In genomic region chr12:64837427-64837826, GRCh38 we compare ENCODE assay signal across 23 cellular contexts.
"Had no signal": no experiment of that assay in that cellular context is flagged by ENCODE, and none has a peak within 500 bp of the region (broad histone marks: within the 10 kb centered on the region; RNA-seq: fewer than 3 reads in every experiment).

No MANE protein-coding gene starts in this region.

- DNase-seq: KBM-7, MG63, NCI-H1092, NCI-H1105 treated with DMSO at 0.1 percent for 48 hours, NCI-H1417 treated with DMSO at 0.1 percent for 48 hours, NCI-H146, NCI-H1694 treated with DMSO at 0.1 percent for 48 hours, NCI-H1930, NCI-H2081, NCI-H2107, NCI-H2171, NCI-H226, NCI-H446, NCI-H510A, NCI-H524 treated with DMSO at 0.1 percent for 48 hours, NCI-H69, NCI-H774, Right ventricle myocardium superior, RPMI8226, SIG-M5 had no signal

- H3K36me3 ChIP-seq: MG63, SJSA1 had no signal

- H3K27ac ChIP-seq: HL-60, SJSA1, SK-N-MC had no signal

- H3K4me3 ChIP-seq: MG63, SJSA1, SK-N-MC had no signal

- H3K4me1 ChIP-seq: SJSA1 had no signal

- H3K27me3 ChIP-seq: MG63 had no signal
